In genomic region chr15:64014995-64015394, GRCh38 we compare ENCODE assay signal across 23 cellular contexts. TPM values are rescaled to one million over a fixed set of nuclear protein-coding genes. Genes with fewer than 3 reads are reported as not detected.
DNase-seq lines count a peak whose midpoint lies in the region; ATAC-seq, FAIRE-seq and TF ChIP-seq lines count a peak whose summit lies in the region.
"Had no signal": no experiment of that assay in that cellular context is flagged by ENCODE, and none has a peak within 500 bp of the region (broad histone marks: within the 10 kb centered on the region; RNA-seq: fewer than 3 reads in every experiment).

No MANE protein-coding gene starts in this region.

- no peak overlapping the region for H3K27ac Mint-ChIP-seq in endothelial cell (ENCODE audit: unreplicated experiment)
- no peak overlapping the region for H3K27ac Mint-ChIP-seq in Caco-2 (ENCODE audit: unreplicated experiment)
- H3K27ac Mint-ChIP-seq: HFFc6; nephron; stimulated activated naive CD8-positive, alpha-beta T cell treated with anti-CD3 and anti-CD28 coated beads, Interleukin-15, amount 100 ng/mL, for 72 hours had no signal

- H3K9me3 ChIP-seq in heart right ventricle (no peaks in the 10 kb centered on the region), pancreas (no peaks in the 10 kb centered on the region), Caco-2 (no peaks in the 10 kb centered on the region)
- H3K9me3 ChIP-seq: A549, breast epithelium had no signal

- BruUV-seq in Caco-2 (replicated peaks; lab: Mats Ljungman, UMichigan) = no TSS peak

- no peaks in the 10 kb centered on the region for H3K36me3 ChIP-seq in heart right ventricle
- H3K36me3 ChIP-seq in pancreas = no peaks in the 10 kb centered on the region
- no peaks in the 10 kb centered on the region for H3K36me3 ChIP-seq in Caco-2 (ENCODE audit: control insufficient read depth, insufficient read depth, low read length)
- H3K36me3 ChIP-seq: breast epithelium had no signal

- H3K27me3 ChIP-seq in heart right ventricle (no peaks in the 10 kb centered on the region), pancreas (no peaks in the 10 kb centered on the region), Caco-2 (replicated peaks; ENCODE audit: control insufficient read depth, insufficient read depth, low read length) (no peaks in the 10 kb centered on the region)
- H3K27me3 ChIP-seq: breast epithelium had no signal

- H3K4me3 ChIP-seq in heart right ventricle (no peak overlapping the region), pancreas (no peak overlapping the region), lower leg skin (ENCODE audit: low read depth, poor library complexity, severe bottlenecking) (no peak overlapping the region), Caco-2 (ENCODE audit: low read depth, low read length) (no peak overlapping the region)
- H3K4me3 ChIP-seq: A549, breast epithelium had no signal

- TF ChIP-seq POLR2A in lower leg skin (IDR thresholded peaks at IDR 0.05) = no peak

- H3K36me3 Mint-ChIP-seq in endothelial cell (ENCODE audit: low read depth, unreplicated experiment) (no peaks in the 10 kb centered on the region), Caco-2 (ENCODE audit: insufficient read depth, unreplicated experiment) (no peaks in the 10 kb centered on the region)

- H3K27me3 Mint-ChIP-seq in endothelial cell (ENCODE audit: unreplicated experiment) (peaks cover 2% of the 10 kb centered on the region), Caco-2 (ENCODE audit: insufficient read depth, unreplicated experiment) (no peaks in the 10 kb centered on the region)
- H3K27me3 Mint-ChIP-seq: stimulated activated naive CD8-positive, alpha-beta T cell treated with anti-CD3 and anti-CD28 coated beads, Interleukin-15, amount 100 ng/mL, for 72 hours had no signal

- POLR2A ChIA-PET in Caco-2 (lab: Charles Lee) = no interaction called here

- H3K27ac ChIP-seq in heart right ventricle = peak overlapping the region; percentile 27 to 86 (median 78)
- peak overlapping the region in 2 of 4 donors; percentile 10 to 70 for H3K27ac ChIP-seq in pancreas

- H3K9me3 Mint-ChIP-seq in endothelial cell (ENCODE audit: unreplicated experiment) (no peaks in the 10 kb centered on the region), Caco-2 (ENCODE audit: unreplicated experiment) (no peaks in the 10 kb centered on the region)
- H3K9me3 Mint-ChIP-seq: HFFc6; nephron; stimulated activated naive CD8-positive, alpha-beta T cell treated with anti-CD3 and anti-CD28 coated beads, Interleukin-15, amount 100 ng/mL, for 72 hours had no signal

- H3K4me1 Mint-ChIP-seq in endothelial cell (ENCODE audit: unreplicated experiment) = peaks cover 15% of the 10 kb centered on the region
- H3K4me1 Mint-ChIP-seq in Caco-2 (ENCODE audit: low read depth, unreplicated experiment) = peaks cover 15% of the 10 kb centered on the region

- intact Hi-C loops in Right ventricle myocardium inferior (cut with DNase I) (loop anchor here (2.0 kb wide), 1 partner anchor 30 kb away; no protein-coding TSS in a partner anchor), cardiac septum (cut with DNase I) (loop anchor here (5.0 kb wide), 1 partner anchor 33 kb away; no protein-coding TSS in a partner anchor), heart right ventricle (cut with DNase I) (no loop called here), pancreas (cut with DNase I) (no loop called here), lower leg skin (cut with DNase I; ENCODE audit: low total_unique reads) (no loop called here), Caco-2 (cut with micrococcal nuclease; ENCODE audit: unreplicated experiment) (no loop called here)

- DNase-seq in Right ventricle myocardium inferior (ENCODE audit: missing footprints) = peak; percentile 72
- DNase-seq in cardiac septum (ENCODE audit: low spot score) = no peak
- DNase-seq in heart right ventricle = peak; percentile 60 to 68
- DNase-seq in pancreas = peak; percentile 69 to 86 (median 82)
- DNase-seq in lower leg skin (ENCODE audit: low spot score in 2 of 2) = no peak
- no peak for DNase-seq in endothelial cell (ENCODE audit: low spot score)
- DNase-seq in Caco-2 = no peak
- DNase-seq: dermis blood vessel endothelial cell; DMS153; GDM1; HFFc6; hippocampal formation; NCI-H524; posterior cingulate gyrus; SHP77; stimulated activated CD4-positive, alpha-beta T cell treated with anti-CD3 and anti-CD28 coated beads, Interleukin-4, amount 100 ng/mL, for 1 hour; stimulated activated naive CD8-positive, alpha-beta T cell treated with anti-CD3 and anti-CD28 coated beads, Interleukin-15, amount 100 ng/mL, for 72 hours had no signal

- ATAC-seq in Right ventricle myocardium inferior (peak; percentile 69), heart right ventricle (peak; percentile 51 to 87 (median 78)), pancreas (peak; percentile 74 to 85 (median 79)), HG02759 (IDR thresholded peaks at IDR 0.05; ENCODE audit: unreplicated experiment) (no peak)
- ATAC-seq: A549; stimulated activated naive CD8-positive, alpha-beta T cell treated with anti-CD3 and anti-CD28 coated beads, Interleukin-15, amount 100 ng/mL, for 72 hours had no signal

- TF ChIP-seq CTCF in heart right ventricle (IDR thresholded peaks at IDR 0.05) = no peak
- TF ChIP-seq CTCF in pancreas (IDR thresholded peaks at IDR 0.05) = no peak
- TF ChIP-seq CTCF in lower leg skin (IDR thresholded peaks at IDR 0.05) = no peak
- no peak for TF ChIP-seq CTCF in endothelial cell (IDR thresholded peaks at IDR 0.05; ENCODE audit: unreplicated experiment)
- no peak for TF ChIP-seq CTCF in Caco-2 (IDR thresholded peaks at IDR 0.05; ENCODE audit: insufficient read depth in 1 of 2, low read depth in 1 of 2, low read length in 1 of 2, severe bottlenecking in 1 of 2, unreplicated experiment in 1 of 2)

- FAIRE-seq in pancreas (lab: Jason Lieb, UNC) = no peak
- FAIRE-seq: A549, islet of Langerhans, TTC549 had no signal

- WGBS in heart right ventricle, 2 donors = 47 to 57% methylated on average over 5 of the region's 5 CpGs
- 27 to 39% methylated on average over 5 of the region's 5 CpGs for WGBS in pancreas, 2 donors
- 71 to 72% methylated on average over 5 of the region's 5 CpGs for WGBS in lower leg skin, 2 donors

- CTCF ChIA-PET in Caco-2 (lab: Charles Lee) = interaction anchor here (0.7 kb wide), 1 partner anchor 11 kb away, joined by 4 read pairs; no protein-coding TSS in a partner anchor

- H3K4me1 ChIP-seq in heart right ventricle (peaks cover 3 to 88% (median 53%) of the 10 kb centered on the region in 9 donors), pancreas (peaks cover 20 to 42% (median 30%) of the 10 kb centered on the region in 3 donors), Caco-2 (no peaks in the 10 kb centered on the region)

- H3K4me3 Mint-ChIP-seq in endothelial cell (ENCODE audit: unreplicated experiment) = no peak overlapping the region
- no peak overlapping the region for H3K4me3 Mint-ChIP-seq in Caco-2 (ENCODE audit: unreplicated experiment)
- H3K4me3 Mint-ChIP-seq: HFFc6; nephron; stimulated activated naive CD8-positive, alpha-beta T cell treated with anti-CD3 and anti-CD28 coated beads, Interleukin-15, amount 100 ng/mL, for 72 hours had no signal

RNA-seq across cellular contexts. Expression of gene DAPK2, which starts 31.3 kb away (rescaled TPM):
- total RNA-seq in Right ventricle myocardium inferior = 47.9 TPM
- total RNA-seq in cardiac septum = 31.8 TPM
- 10 to 100 TPM; 20.8 to 62.6 (median 38.5) TPM for total RNA-seq in heart right ventricle
- 10 to 100 TPM; 33.0 to 44.6 TPM for polyA plus RNA-seq in heart right ventricle
- 1 to 10 TPM; 2.1 to 8.0 (median 5.0) TPM for total RNA-seq in pancreas
- 1 to 10 TPM; 4.9 to 6.0 TPM for polyA plus RNA-seq in pancreas
- total RNA-seq in lower leg skin = 10 to 100 TPM; 10.9 to 27.5 (median 13.3) TPM
- 10.0 TPM for total RNA-seq in endothelial cell (ENCODE audit: unreplicated experiment)
- 1.4 and 2.2 TPM in 2 replicates for total RNA-seq in Caco-2 (2022)

Comparison
In these comparisons a context has a peak if more than half of its experiments do, and no peak if none do; other contexts are left out.
1. DNase-seq: peak in Right ventricle myocardium inferior (single experiment), heart right ventricle (2 of 2) and pancreas (6 of 6); none in cardiac septum (single experiment), lower leg skin (0 of 2), endothelial cell (single experiment) and Caco-2 (0 of 2).
2. intact Hi-C loops: an anchor here in Right ventricle myocardium inferior (2.0 kb wide) and cardiac septum (5.0 kb wide); none called in heart right ventricle, pancreas, lower leg skin and Caco-2.